Comparison of ENCODE assay signal across 21 cellular contexts in genomic region chr2:11416191-11416590, GRCh38. TPM values are rescaled to one million over a fixed set of nuclear protein-coding genes. Genes with fewer than 3 reads are reported as not detected.
DNase-seq lines count a peak whose midpoint lies in the region; ATAC-seq and TF ChIP-seq lines count a peak whose summit lies in the region.
"Had no signal": no experiment of that assay in that cellular context is flagged by ENCODE, and none has a peak within 500 bp of the region (broad histone marks: within the 10 kb centered on the region; RNA-seq: fewer than 3 reads in every experiment).

No MANE protein-coding gene starts in this region.

- no peaks in the 10 kb centered on the region for H4K20me1 ChIP-seq in osteoblast (ENCODE audit: insufficient read depth, low read length)

- peaks cover 17% of the 10 kb centered on the region for H3K27me3 Mint-ChIP-seq in HFFc6 (ENCODE audit: insufficient read depth)

- no peaks in the 10 kb centered on the region for H3K36me3 ChIP-seq in WERI-Rb-1
- H3K36me3 ChIP-seq in osteoblast (ENCODE audit: insufficient read depth, low read length), result no peaks in the 10 kb centered on the region

- H3K27me3 ChIP-seq in WERI-Rb-1 (ENCODE audit: insufficient read depth, low read depth, severe bottlenecking) (no peaks in the 10 kb centered on the region), osteoblast (ENCODE audit: insufficient read depth, low read length) (no peaks in the 10 kb centered on the region)

- peak; percentile 50 for DNase-seq in D341Med (ENCODE audit: low spot score)
- peak; percentile 48 to 61 for DNase-seq in NCI-H524 (lab: John Stamatoyannopoulos, UW)
- peak; percentile 47 for DNase-seq in WERI-Rb-1
- peak; percentile 87 for DNase-seq in osteoblast (ENCODE audit: insufficient read length, low spot score, missing footprints)
- no peak for DNase-seq in central memory CD4-positive, alpha-beta T cell
- no peak for DNase-seq in HFFc6
- DNase-seq: ACHN; Calu3; CD4-positive, alpha-beta T cell; DMS79; Kasumi-1; MM.1S; NCI-H1092 treated with DMSO at 0.1 percent for 48 hours; NCI-H2107; NCI-H345; NCI-H526 treated with DMSO at 0.1 percent for 48 hours; RPMI8226; SIG-M5; T-cell had no signal

- H3K4me3 Mint-ChIP-seq in HFFc6, result no peak overlapping the region
- H3K4me3 Mint-ChIP-seq: CD4-positive, alpha-beta T cell; T-cell had no signal

- H3K4me1 ChIP-seq in osteoblast (ENCODE audit: insufficient read depth, low read length), result peaks cover 13% of the 10 kb centered on the region

- H3K36me3 Mint-ChIP-seq in HFFc6 (ENCODE audit: low read depth), result peaks cover 8% of the 10 kb centered on the region

- peaks cover 12% of the 10 kb centered on the region for H3K9me3 ChIP-seq in WERI-Rb-1 (ENCODE audit: severe bottlenecking)
- H3K9me3 ChIP-seq in osteoblast (ENCODE audit: low read depth, low read length), result peaks cover 2% of the 10 kb centered on the region

- peak overlapping the region; percentile 36 for H3K4me2 ChIP-seq in osteoblast (ENCODE audit: insufficient read depth, low read length)

- peaks cover 12% of the 10 kb centered on the region for H3K4me1 Mint-ChIP-seq in HFFc6 (ENCODE audit: low read depth)
- H3K4me1 Mint-ChIP-seq: T-cell had no signal

- no peak overlapping the region for H3K27ac Mint-ChIP-seq in HFFc6
- H3K27ac Mint-ChIP-seq: CD4-positive, alpha-beta T cell; T-cell had no signal

- H3K4me3 ChIP-seq in WERI-Rb-1 (ENCODE audit: low read depth, low read length) (no peak overlapping the region), osteoblast (ENCODE audit: insufficient read depth, low read length) (no peak overlapping the region)

- H3K9me3 Mint-ChIP-seq in HFFc6, result peaks cover 9% of the 10 kb centered on the region
- H3K9me3 Mint-ChIP-seq: CD4-positive, alpha-beta T cell had no signal

- H3K27ac ChIP-seq in WERI-Rb-1 (no peak overlapping the region), osteoblast (ENCODE audit: low read depth, low read length) (no peak overlapping the region)

- ATAC-seq in HG02840 (IDR thresholded peaks at IDR 0.05; ENCODE audit: low FRiP score, unreplicated experiment), result no peak
- ATAC-seq: SK-N-SH treated with all-trans-retinoic acid at 6 μM for 48 hours, T-cell had no signal

- TF ChIP-seq CTCF in WERI-Rb-1 (IDR thresholded peaks at IDR 0.05; ENCODE audit: low read depth, low read length) (no peak), osteoblast (IDR thresholded peaks at IDR 0.05; ENCODE audit: extremely low read depth, low read depth, low read length) (no peak), HFFc6 (IDR thresholded peaks at IDR 0.05) (no peak)

- H2AFZ ChIP-seq in osteoblast (ENCODE audit: low read length), result no peak overlapping the region

- H3K79me2 ChIP-seq in osteoblast (ENCODE audit: insufficient read depth, low read length), result no peaks in the 10 kb centered on the region

RNA-seq across cellular contexts. Expression of gene E2F6, which starts 49.8 kb away (rescaled TPM):
- total RNA-seq in osteoblast, result 9.0 and 10.6 TPM in 2 replicates
- total RNA-seq in HFFc6 (2021; fragmentation: NEBNext Ultra II Directional; extraction: Animal tissue kit (Norgen Biotek cat#: 25700)), result 10 to 100 TPM in 3 of 6 experiments, 1 to 10 TPM in 3; 8.9 to 11.3 (median 10.3) TPM

Comparison
In these comparisons a context has a peak if more than half of its experiments do, and no peak if none do; other contexts are left out.
1. DNase-seq: peak in D341Med (single experiment), NCI-H524 (2 of 2), WERI-Rb-1 (single experiment) and osteoblast (single experiment); none in central memory CD4-positive, alpha-beta T cell (single experiment) and HFFc6 (single experiment).